ENCODE assay signal across 26 cellular contexts in the genomic region with DNA sequence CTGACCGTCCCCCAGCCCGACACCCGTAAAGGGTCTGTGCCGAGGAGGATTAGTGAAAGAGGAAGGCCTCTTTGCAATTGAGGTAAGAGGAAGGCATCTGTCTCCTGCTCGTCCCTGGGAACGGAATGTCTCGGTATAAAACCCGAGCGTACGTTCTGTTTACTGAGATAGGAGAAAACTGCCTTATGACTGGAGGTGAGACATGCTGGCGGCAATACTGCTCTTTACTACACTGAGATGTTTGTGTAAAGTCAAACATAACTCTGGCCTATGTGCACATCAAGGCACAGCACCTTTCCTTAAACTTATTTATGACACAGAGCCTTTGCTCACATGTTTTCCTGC. TPM values are rescaled to one million over a fixed set of nuclear protein-coding genes. Genes with fewer than 3 reads are reported as not detected.
"Had no signal": no experiment of that assay in that cellular context is flagged by ENCODE, and none has a peak within 500 bp of the region (broad histone marks: within the 10 kb centered on the region; RNA-seq: fewer than 3 reads in every experiment).

No MANE protein-coding gene starts in this region.

RNA-seq across cellular contexts. Expression of gene SLC2A7, which starts 24.0 kb away (rescaled TPM):
- total RNA-seq: epithelial cell of proximal tubule; esophagus muscularis mucosa; fibroblast of lung; foreskin keratinocyte; kidney epithelial cell; left cardiac atrium; lower leg skin; lung microvascular endothelial cell; mucosa of gallbladder; myocyte; naive thymus-derived CD8-positive, alpha-beta T cell; neural crest cell; osteoblast; psoas muscle; renal cortical epithelial cell; right cardiac atrium; sigmoid colon; skeletal muscle tissue; stomach; subcutaneous adipose tissue; temporal lobe; upper lobe of left lung had no signal

RNA-seq across cellular contexts. Expression of gene CA6, which starts 56.5 kb away (rescaled TPM):
- total RNA-seq: epithelial cell of proximal tubule, esophagus muscularis mucosa, fibroblast of lung, foreskin keratinocyte, gastroesophageal sphincter, heart left ventricle, kidney epithelial cell, left cardiac atrium, left lung, lung microvascular endothelial cell, mucosa of gallbladder, myocyte, neural crest cell, osteoblast, psoas muscle, renal cortical epithelial cell, right cardiac atrium, sigmoid colon, skeletal muscle tissue, stomach, subcutaneous adipose tissue, temporal lobe, thyroid gland, upper lobe of left lung had no signal
